In genomic region chr19:2624537-2625091, GRCh38 we compare ENCODE assay signal across 10 cellular contexts.
DNase-seq lines count a peak whose midpoint lies in the region; ATAC-seq, FAIRE-seq and TF ChIP-seq lines count a peak whose summit lies in the region.
"Had no signal": no experiment of that assay in that cellular context is flagged by ENCODE, and none has a peak within 500 bp of the region (broad histone marks: within the 10 kb centered on the region; RNA-seq: fewer than 3 reads in every experiment).

No MANE protein-coding gene starts in this region.

- intact Hi-C loops in activated naive CD4-positive, alpha-beta T cell treated with anti-CD3 and anti-CD28 coated beads for 36 hours (cut with micrococcal nuclease) = loop anchor here (5.0 kb wide), 1 partner anchor 472 kb away; the partner anchor contains the start of gene AP3D1

- H4K8ac ChIP-seq in H1 (ENCODE audit: extremely low read depth, insufficient read depth, low read length) = no peak overlapping the region

- H3K79me2 ChIP-seq in Loucy (ENCODE audit: insufficient read depth, low read length) (no peaks in the 10 kb centered on the region), H1 (ENCODE audit: control insufficient read depth in 1 of 2, insufficient read depth in 2 of 2, low read length in 2 of 2) (no peaks in the 10 kb centered on the region; a peak in 1 of 4 replicates), osteoblast (ENCODE audit: insufficient read depth, low read length) (no peaks in the 10 kb centered on the region), MM.1S (ENCODE audit: low read length) (peaks cover 24% of the 10 kb centered on the region)

- peak overlapping the region; percentile 21 for H3K9ac ChIP-seq in Loucy (ENCODE audit: low read depth, low read length, poor library complexity, severe bottlenecking)
- no peak overlapping the region; a peak in 1 of 7 replicates for H3K9ac ChIP-seq in H1 (replicated peaks in 1 of 4; ENCODE audit: extremely low read depth in 1 of 4, low read depth in 3 of 4, low read length in 3 of 4)
- H3K9ac ChIP-seq in MM.1S (ENCODE audit: low read length) = no peak overlapping the region
- H3K9ac ChIP-seq: KMS-11 had no signal

- H3K9me3 Mint-ChIP-seq in activated naive CD4-positive, alpha-beta T cell treated with anti-CD3 and anti-CD28 coated beads for 36 hours = peaks cover 20% of the 10 kb centered on the region

- no peaks in the 10 kb centered on the region for H3K9me2 ChIP-seq in Loucy (replicated peaks; ENCODE audit: low read depth, low read length)
- no peaks in the 10 kb centered on the region for H3K9me2 ChIP-seq in MM.1S (replicated peaks; ENCODE audit: insufficient read depth, low read length)

- no peak overlapping the region for H2AK5ac ChIP-seq in H1 (ENCODE audit: low read depth, low read length)

- no peak overlapping the region for H4K91ac ChIP-seq in H1 (replicated peaks; ENCODE audit: insufficient read length, low read length)

- peaks cover 7% of the 10 kb centered on the region for H3K36me3 Mint-ChIP-seq in activated naive CD4-positive, alpha-beta T cell treated with anti-CD3 and anti-CD28 coated beads for 36 hours (ENCODE audit: low read depth)

- no peak overlapping the region for H2AFZ ChIP-seq in Loucy (ENCODE audit: low read length)
- H2AFZ ChIP-seq in H1 (ENCODE audit: low read length) = no peak overlapping the region
- H2AFZ ChIP-seq in osteoblast (ENCODE audit: low read length) = no peak overlapping the region
- no peak overlapping the region for H2AFZ ChIP-seq in MM.1S (ENCODE audit: low read length)

- no peak overlapping the region; the same call in 1 of the 2 replicates for H3K18ac ChIP-seq in H1 (ENCODE audit: extremely low read depth, low read length)

- no peak overlapping the region for H2BK5ac ChIP-seq in H1 (ENCODE audit: low read depth, low read length)

- no peak overlapping the region for H3K56ac ChIP-seq in H1 (replicated peaks; ENCODE audit: insufficient read length, low read depth, low read length)

- H4K20me1 ChIP-seq in Loucy (ENCODE audit: insufficient read depth, low read length, poor library complexity, severe bottlenecking) (no peaks in the 10 kb centered on the region), H1 (replicated peaks in 1 of 2; ENCODE audit: control insufficient read depth in 1 of 2, insufficient read depth in 2 of 2, low read length in 2 of 2) (no peaks in the 10 kb centered on the region), osteoblast (ENCODE audit: insufficient read depth, low read length) (no peaks in the 10 kb centered on the region), MM.1S (ENCODE audit: insufficient read depth, low read length) (no peaks in the 10 kb centered on the region)

- TF ChIP-seq RAD21 in H1 (IDR thresholded peaks at IDR 0.05 in 1 of 2, conservative IDR thresholded peaks at IDR 0.05 in 1 of 2; ENCODE audit: low read depth in 2 of 2, low read length in 2 of 2) = no peak

- no peak for TF ChIP-seq CTCF in Loucy (conservative IDR thresholded peaks at IDR 0.05; ENCODE audit: low read length)
- peak; percentile 7 to 32 (median 23); a peak in 2 of 4 replicates for TF ChIP-seq CTCF in H1 (IDR thresholded peaks at IDR 0.05; ENCODE audit: control extremely low read depth in 1 of 3, insufficient read depth in 1 of 3, low read depth in 1 of 3, low read length in 3 of 3)
- TF ChIP-seq CTCF in osteoblast (IDR thresholded peaks at IDR 0.05; ENCODE audit: extremely low read depth, low read depth, low read length) = no peak
- TF ChIP-seq CTCF in MM.1S (IDR thresholded peaks at IDR 0.05; ENCODE audit: low read length) = no peak

- no peaks in the 10 kb centered on the region for H3K27me3 Mint-ChIP-seq in activated naive CD4-positive, alpha-beta T cell treated with anti-CD3 and anti-CD28 coated beads for 36 hours (ENCODE audit: low read depth)

- H3K4me1 ChIP-seq in Loucy (ENCODE audit: insufficient read depth, low read length, poor library complexity, severe bottlenecking) = peaks cover 47% of the 10 kb centered on the region
- peaks cover 0 to 4% (median 2%) of the 10 kb centered on the region in 4 experiments; a peak in 3 of 7 replicates for H3K4me1 ChIP-seq in H1 (replicated peaks in 1 of 4; ENCODE audit: control insufficient read depth in 3 of 4, insufficient read depth in 4 of 4, low read length in 3 of 4)
- H3K4me1 ChIP-seq in osteoblast (ENCODE audit: insufficient read depth, low read length) = peaks cover 13% of the 10 kb centered on the region
- peaks cover 39% of the 10 kb centered on the region for H3K4me1 ChIP-seq in MM.1S (ENCODE audit: low read length)

- no peak for ATAC-seq in HG03442 (IDR thresholded peaks at IDR 0.05; ENCODE audit: unreplicated experiment)

- H3K27ac Mint-ChIP-seq in activated naive CD4-positive, alpha-beta T cell treated with anti-CD3 and anti-CD28 coated beads for 36 hours = no peak overlapping the region

- peaks cover 62% of the 10 kb centered on the region for H3K4me1 Mint-ChIP-seq in activated naive CD4-positive, alpha-beta T cell treated with anti-CD3 and anti-CD28 coated beads for 36 hours (ENCODE audit: low read depth)

- H3K27me3 ChIP-seq in Loucy (ENCODE audit: insufficient read depth, low read length, poor library complexity, severe bottlenecking) (no peaks in the 10 kb centered on the region), H1 (replicated peaks in 1 of 4; ENCODE audit: control insufficient read depth in 3 of 4, extremely low read depth in 1 of 4, insufficient read depth in 3 of 4, low read length in 3 of 4) (no peaks in the 10 kb centered on the region), osteoblast (ENCODE audit: insufficient read depth, low read length) (no peaks in the 10 kb centered on the region), MM.1S (replicated peaks; ENCODE audit: insufficient read depth, low read length) (no peaks in the 10 kb centered on the region)

- 71% methylated on average over 11 of the region's 11 CpGs; no CpG with 5 or more reads in 1 of the 2 experiments for WGBS in H1 (ENCODE audit: extremely low coverage in 1 of 2, insufficient coverage in 1 of 2, insufficient read length in 1 of 2, insufficient replicate concordance in 2 of 2, low coverage in 1 of 2, low lambda C conversion rate in 2 of 2, missing lambda C conversion rate in 1 of 2), 2 experiments

- H3K14ac ChIP-seq in H1 (ENCODE audit: insufficient read length) = no peak overlapping the region

- H2BK120ac ChIP-seq in H1 (replicated peaks; ENCODE audit: low read depth, low read length) = no peak overlapping the region

- H3K4me2 ChIP-seq in Loucy (ENCODE audit: low read depth, low read length, poor library complexity, severe bottlenecking) (peak overlapping the region; percentile 29), H1 (ENCODE audit: insufficient read depth in 1 of 2, low read depth in 2 of 2, low read length in 2 of 2) (no peak overlapping the region), osteoblast (ENCODE audit: insufficient read depth, low read length) (no peak overlapping the region), MM.1S (ENCODE audit: low read depth, low read length) (no peak overlapping the region)
- H3K4me2 ChIP-seq: KMS-11 had no signal

- CTCF ChIA-PET in H1 (lab: Charles Lee; ENCODE audit: partially characterized antibody) = interaction anchor here (0.6 to 3.0 kb wide), 9 partner anchors 11 to 152 kb away, joined by 3 to 23 read pairs (median 4); no protein-coding TSS in a partner anchor
- CTCF ChIA-PET in activated naive CD4-positive, alpha-beta T cell treated with anti-CD3 and anti-CD28 coated beads for 36 hours (lab: Charles Lee) = interaction anchor here (1.5 to 2.2 kb wide), 2 partner anchors 10 to 12 kb away, joined by 6 to 15 read pairs; no protein-coding TSS in a partner anchor

- no peak overlapping the region for H4K5ac ChIP-seq in H1 (ENCODE audit: insufficient read length, low read depth, low read length)

- H3K4ac ChIP-seq in H1 (replicated peaks; ENCODE audit: insufficient read length, low read depth, low read length) = no peak overlapping the region

- no peaks in the 10 kb centered on the region for H3K23me2 ChIP-seq in H1 (ENCODE audit: low read depth, low read length)

- POLR2A ChIA-PET in H1 (lab: Charles Lee; ENCODE audit: partially characterized antibody) = interaction anchor here (2.2 kb wide), 1 partner anchor 148 kb away, joined by 10 read pairs; the partner anchor contains the start of gene GADD45B

- no peaks in the 10 kb centered on the region for H3K79me1 ChIP-seq in H1 (ENCODE audit: low read depth, low read length)

- H3K4me3 ChIP-seq in Loucy (ENCODE audit: low read length, poor library complexity, severe bottlenecking) = no peak overlapping the region
- H3K4me3 ChIP-seq in H1 (ENCODE audit: extremely low read depth in 1 of 4, insufficient read depth in 2 of 4, low read depth in 3 of 4, low read length in 4 of 4) = no peak overlapping the region
- no peak overlapping the region for H3K4me3 ChIP-seq in osteoblast (ENCODE audit: insufficient read depth, low read length)
- no peak overlapping the region for H3K4me3 ChIP-seq in MM.1S (ENCODE audit: low read length)

- H2BK20ac ChIP-seq in H1 (ENCODE audit: low read length) = no peak overlapping the region

- no peak for TF ChIP-seq POLR2A in H1 (IDR thresholded peaks at IDR 0.05; ENCODE audit: control extremely low read depth in 1 of 2, low read depth in 2 of 2, low read length in 2 of 2)

- FAIRE-seq in H1 (lab: Jason Lieb, UNC) = no peak

- TF ChIP-seq EP300 in H1 (IDR thresholded peaks at IDR 0.05; ENCODE audit: borderline replicate concordance in 1 of 2, low read depth in 2 of 2, low read length in 2 of 2) = no peak

- H3K9me3 ChIP-seq in Loucy (ENCODE audit: insufficient read depth, low read depth, low read length) = no peaks in the 10 kb centered on the region
- no peaks in the 10 kb centered on the region for H3K9me3 ChIP-seq in H1 (ENCODE audit: insufficient read depth in 2 of 2, low read depth in 1 of 2, low read length in 1 of 2)
- peaks cover 6% of the 10 kb centered on the region for H3K9me3 ChIP-seq in osteoblast (ENCODE audit: low read depth, low read length)
- no peaks in the 10 kb centered on the region for H3K9me3 ChIP-seq in MM.1S (replicated peaks; ENCODE audit: insufficient read depth, low read length)

- peaks cover 8% of the 10 kb centered on the region; the same call in 1 of the 2 replicates for H3F3A ChIP-seq in Loucy (ENCODE audit: low read depth)
- H3F3A ChIP-seq in MM.1S (ENCODE audit: insufficient read depth, low read length) = peaks cover 60% of the 10 kb centered on the region

- no peak overlapping the region for H3K4me3 Mint-ChIP-seq in activated naive CD4-positive, alpha-beta T cell treated with anti-CD3 and anti-CD28 coated beads for 36 hours

- H3K36me3 ChIP-seq in Loucy (ENCODE audit: insufficient read depth, low read length) = no peaks in the 10 kb centered on the region
- H3K36me3 ChIP-seq in H1 (ENCODE audit: control insufficient read depth in 2 of 4, insufficient read depth in 4 of 4, low read length in 3 of 4) = no peaks in the 10 kb centered on the region
- H3K36me3 ChIP-seq in osteoblast (ENCODE audit: insufficient read depth, low read length) = no peaks in the 10 kb centered on the region
- no peaks in the 10 kb centered on the region for H3K36me3 ChIP-seq in MM.1S (replicated peaks; ENCODE audit: insufficient read depth, low read length)

- H3K27ac ChIP-seq in H1 (ENCODE audit: low read depth, low read length) (no peak overlapping the region), osteoblast (ENCODE audit: low read depth, low read length) (no peak overlapping the region), MM.1S (ENCODE audit: low read length) (no peak overlapping the region)
- H3K27ac ChIP-seq: KMS-11, VCaP had no signal

- H2BK12ac ChIP-seq in H1 (ENCODE audit: low read depth, low read length) = no peak overlapping the region

- H3K23ac ChIP-seq in H1 (ENCODE audit: insufficient read length) = no peak overlapping the region

- H2BK15ac ChIP-seq in H1 (ENCODE audit: low read length) = peak overlapping the region; percentile 29; the same call in 1 of the 2 replicates

- peak; percentile 55 for DNase-seq in GF-D8 (lab: John Stamatoyannopoulos, UW)
- peak in 1 of 2 experiments; percentile 71 for DNase-seq in H1 (ENCODE audit: low read depth in 1 of 2, low spot score in 2 of 2)
- peak; percentile 41 for DNase-seq in osteoblast (ENCODE audit: insufficient read length, low spot score, missing footprints)
- DNase-seq in MM.1S = no peak
- DNase-seq in NCI-H128 (lab: John Stamatoyannopoulos, UW; ENCODE audit: unreplicated experiment) = no peak
- DNase-seq in activated naive CD4-positive, alpha-beta T cell treated with anti-CD3 and anti-CD28 coated beads for 36 hours = no peak

Comparison
In these comparisons a context has a peak if more than half of its experiments do, and no peak if none do; other contexts are left out.
1. DNase-seq: peak in GF-D8 (single experiment) and osteoblast (single experiment); none in MM.1S (single experiment), NCI-H128 (single experiment) and activated naive CD4-positive, alpha-beta T cell treated with anti-CD3 and anti-CD28 coated beads for 36 hours (single experiment).
2. CTCF ChIP-seq: peak in H1 (3 of 3); none in Loucy (single experiment), osteoblast (single experiment) and MM.1S (single experiment).